Comparison of ENCODE assay signal across 21 cellular contexts in the genomic region with DNA sequence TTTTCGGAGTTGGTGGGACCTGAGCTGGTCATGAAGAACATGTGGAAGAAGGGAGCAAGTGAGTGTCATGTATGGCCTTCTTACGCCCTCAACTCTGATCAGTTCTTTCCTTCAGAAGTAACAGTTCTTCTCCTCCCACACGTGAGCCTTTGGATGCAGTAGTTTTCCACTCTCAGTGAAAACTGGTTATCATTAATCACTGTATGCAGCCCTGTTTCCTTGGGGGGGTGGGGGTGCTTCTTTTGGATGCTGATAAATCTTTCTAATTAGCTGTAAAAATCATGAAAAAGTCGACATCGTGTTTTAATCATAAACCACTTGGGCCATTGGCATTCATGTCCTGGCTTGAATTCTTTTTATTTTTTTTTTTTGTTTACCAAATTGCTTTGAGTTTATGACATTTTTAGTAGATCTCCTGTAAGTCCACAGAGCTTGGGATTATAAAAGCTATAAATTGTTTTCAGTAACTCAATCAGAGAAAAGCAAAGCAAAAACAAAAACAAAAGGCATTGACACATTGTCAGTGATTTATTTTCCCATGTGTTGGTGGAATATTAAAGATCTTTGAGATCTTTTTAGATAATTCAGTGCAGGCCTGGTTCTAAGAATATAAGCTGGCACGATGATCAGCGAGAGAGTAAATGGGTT.
DNase-seq lines count a peak whose midpoint lies in the region; ATAC-seq and TF ChIP-seq lines count a peak whose summit lies in the region.
"Had no signal": no experiment of that assay in that cellular context is flagged by ENCODE, and none has a peak within 500 bp of the region (broad histone marks: within the 10 kb centered on the region; RNA-seq: fewer than 3 reads in every experiment).

No MANE protein-coding gene starts in this region.

- ATAC-seq in GM21825 (IDR thresholded peaks at IDR 0.05; ENCODE audit: unreplicated experiment) (no peak), left colon (no peak)

- H3K9ac ChIP-seq in parathyroid adenoma: no peak overlapping the region
- H3K9ac ChIP-seq: BLaER1 had no signal

- H3K36me3 ChIP-seq in esophagus squamous epithelium (no peaks in the 10 kb centered on the region), parathyroid adenoma (ENCODE audit: control insufficient read depth, insufficient read depth, low read length) (no peaks in the 10 kb centered on the region)
- H3K36me3 ChIP-seq: BLaER1 had no signal

- no peak for TF ChIP-seq POLR2A in esophagus squamous epithelium (IDR thresholded peaks at IDR 0.05)

- WGBS in esophagus squamous epithelium, 2 donors: 68 to 74% methylated on average over 7 of the region's 7 CpGs

- H3K27ac ChIP-seq in esophagus squamous epithelium: peak overlapping the region in 3 of 4 donors; percentile 37 to 54 (median 53)
- peak overlapping the region; percentile 51 for H3K27ac ChIP-seq in parathyroid adenoma
- H3K27ac ChIP-seq: BLaER1, SK-N-MC had no signal

- no peaks in the 10 kb centered on the region for H3K27me3 ChIP-seq in esophagus squamous epithelium
- no peaks in the 10 kb centered on the region for H3K27me3 ChIP-seq in parathyroid adenoma (ENCODE audit: control insufficient read depth, insufficient read depth, low read length)
- H3K27me3 ChIP-seq: BLaER1 had no signal

- H3K4me2 ChIP-seq in parathyroid adenoma (ENCODE audit: low read length): no peak overlapping the region
- H3K4me2 ChIP-seq: BLaER1 had no signal

- H3K9me3 ChIP-seq in esophagus squamous epithelium (no peaks in the 10 kb centered on the region), parathyroid adenoma (ENCODE audit: control insufficient read depth, low read length) (no peaks in the 10 kb centered on the region)
- H3K9me3 ChIP-seq: BLaER1 had no signal

- DNase-seq in AG08395 (ENCODE audit: low spot score) (peak; percentile 16), M059J (ENCODE audit: low read depth) (peak; percentile 24), esophagus squamous epithelium (lab: John Stamatoyannopoulos, UW) (no peak), NCI-H2196 (lab: John Stamatoyannopoulos, UW; ENCODE audit: unreplicated experiment) (no peak), left colon (no peak)
- DNase-seq in activated CD4-positive, CD25-positive, alpha-beta regulatory T cell treated with anti-CD3 and anti-CD28 coated beads, Interleukin-2, amount 50 U/mL, for 72 hours: no peak
- DNase-seq: CD4-positive, alpha-beta memory T cell; DMS53; EL; NCI-H1105 treated with DMSO at 0.1 percent for 48 hours; NCI-H187; NCI-H2107; NCI-H2227 treated with DMSO at 0.1 percent for 48 hours; NCI-H524; NCI-H82; OCI-M1; Right ventricle myocardium superior had no signal

- H2AFZ ChIP-seq in parathyroid adenoma: peak overlapping the region; percentile 26

- H3K79me2 ChIP-seq in parathyroid adenoma: no peaks in the 10 kb centered on the region

- H3K4me3 ChIP-seq in esophagus squamous epithelium (no peak overlapping the region), parathyroid adenoma (ENCODE audit: low read depth, low read length) (no peak overlapping the region)
- H3K4me3 ChIP-seq: BLaER1, SK-N-MC had no signal

- H3K4me1 ChIP-seq in esophagus squamous epithelium (no peaks in the 10 kb centered on the region), parathyroid adenoma (peaks cover 41% of the 10 kb centered on the region)
- H3K4me1 ChIP-seq: BLaER1 had no signal

- intact Hi-C loops in esophagus squamous epithelium (cut with DNase I): no loop called here
- intact Hi-C loops in left colon (cut with DNase I, micrococcal nuclease): no loop called here

- TF ChIP-seq CTCF in esophagus squamous epithelium (IDR thresholded peaks at IDR 0.05): no peak
- no peak for TF ChIP-seq CTCF in parathyroid adenoma (IDR thresholded peaks at IDR 0.05)

Comparison
In these comparisons a context has a peak if more than half of its experiments do, and no peak if none do; other contexts are left out.
1. DNase-seq: peak in AG08395 (single experiment) and M059J (single experiment); none in esophagus squamous epithelium (single experiment), NCI-H2196 (single experiment), activated CD4-positive, CD25-positive, alpha-beta regulatory T cell treated with anti-CD3 and anti-CD28 coated beads, Interleukin-2, amount 50 U/mL, for 72 hours (single experiment) and left colon (0 of 2).